13 cellular contexts compared by ENCODE assay signal in genomic region chr7:106770191-106770590, GRCh38.
DNase-seq lines count a peak whose midpoint lies in the region; ATAC-seq and TF ChIP-seq lines count a peak whose summit lies in the region.
"Had no signal": no experiment of that assay in that cellular context is flagged by ENCODE, and none has a peak within 500 bp of the region (broad histone marks: within the 10 kb centered on the region; RNA-seq: fewer than 3 reads in every experiment).

No MANE protein-coding gene starts in this region.

- no peak for TF ChIP-seq CTCF in fibroblast of pulmonary artery (IDR thresholded peaks at IDR 0.05; ENCODE audit: low read length, missing control alignments)

- no peak overlapping the region for H3K4me3 ChIP-seq in fibroblast of pulmonary artery (replicated peaks; ENCODE audit: low read depth, low read length)
- H3K4me3 ChIP-seq: BLaER1 treated with 17β-estradiol and CSF1 and Interleukin-3, amounts not matched to agents 10 nM and 100 nM; gastrocnemius medialis; spleen had no signal

- peaks cover 58% of the 10 kb centered on the region for H3K4me1 Mint-ChIP-seq in activated naive CD4-positive, alpha-beta T cell treated with anti-CD3 and anti-CD28 coated beads, Interleukin-2, amount 50 U/mL, for 24 hours
- peaks cover 26% of the 10 kb centered on the region for H3K4me1 Mint-ChIP-seq in T-helper 17 cell

- ATAC-seq in activated naive CD4-positive, alpha-beta T cell treated with anti-CD3 and anti-CD28 coated beads, Interleukin-2, amount 50 U/mL, for 72 hours = no peak
- ATAC-seq in T-helper 17 cell (no peak), GM21528 (IDR thresholded peaks at IDR 0.05; ENCODE audit: low FRiP score, unreplicated experiment) (no peak)
- ATAC-seq: gastrocnemius medialis had no signal

- H3K9me3 ChIP-seq in T-helper 17 cell (ENCODE audit: control insufficient read depth, low read length, poor library complexity, severe bottlenecking) = no peaks in the 10 kb centered on the region
- H3K9me3 ChIP-seq: gastrocnemius medialis, spleen had no signal

- H3K27me3 Mint-ChIP-seq in activated naive CD4-positive, alpha-beta T cell treated with anti-CD3 and anti-CD28 coated beads, Interleukin-2, amount 50 U/mL, for 24 hours = no peaks in the 10 kb centered on the region
- peaks cover 5% of the 10 kb centered on the region for H3K27me3 Mint-ChIP-seq in T-helper 17 cell

- no peak overlapping the region for H3K4me3 Mint-ChIP-seq in activated naive CD4-positive, alpha-beta T cell treated with anti-CD3 and anti-CD28 coated beads, Interleukin-2, amount 50 U/mL, for 24 hours
- H3K4me3 Mint-ChIP-seq in T-helper 17 cell = no peak overlapping the region
- H3K4me3 Mint-ChIP-seq: IgD-negative memory B cell had no signal

- no peak for DNase-seq in activated naive CD4-positive, alpha-beta T cell treated with anti-CD3 and anti-CD28 coated beads, Interleukin-2, amount 50 U/mL, for 72 hours (ENCODE audit: low spot score in 2 of 2)
- DNase-seq in T-helper 17 cell (no peak), fibroblast of pulmonary artery (ENCODE audit: low read depth) (peak; percentile 79), stromal cell of bone marrow (ENCODE audit: low read depth) (peak; percentile 42), NCI-H2081 treated with DMSO at 0.1 percent for 48 hours (lab: John Stamatoyannopoulos, UW) (no peak), hippocampal formation (lab: John Stamatoyannopoulos, UW) (no peak)
- DNase-seq: amygdala, gastrocnemius medialis, spleen had no signal

- H3K9me3 Mint-ChIP-seq in activated naive CD4-positive, alpha-beta T cell treated with anti-CD3 and anti-CD28 coated beads, Interleukin-2, amount 50 U/mL, for 24 hours = peaks cover 3% of the 10 kb centered on the region
- no peaks in the 10 kb centered on the region for H3K9me3 Mint-ChIP-seq in activated naive CD4-positive, alpha-beta T cell treated with anti-CD3 and anti-CD28 coated beads, Interleukin-2, amount 50 U/mL, for 72 hours
- H3K9me3 Mint-ChIP-seq: IgD-negative memory B cell had no signal

- H3K27ac Mint-ChIP-seq in activated naive CD4-positive, alpha-beta T cell treated with anti-CD3 and anti-CD28 coated beads, Interleukin-2, amount 50 U/mL, for 24 hours = peak overlapping the region; percentile 73
- H3K27ac Mint-ChIP-seq in activated naive CD4-positive, alpha-beta T cell treated with anti-CD3 and anti-CD28 coated beads, Interleukin-2, amount 50 U/mL, for 72 hours = peak overlapping the region in 1 of 2 donors; percentile 37
- H3K27ac Mint-ChIP-seq in T-helper 17 cell = peak overlapping the region; percentile 87

- H3K36me3 Mint-ChIP-seq in activated naive CD4-positive, alpha-beta T cell treated with anti-CD3 and anti-CD28 coated beads, Interleukin-2, amount 50 U/mL, for 24 hours = no peaks in the 10 kb centered on the region
- peaks cover 0 to 5% of the 10 kb centered on the region in 2 donors for H3K36me3 Mint-ChIP-seq in activated naive CD4-positive, alpha-beta T cell treated with anti-CD3 and anti-CD28 coated beads, Interleukin-2, amount 50 U/mL, for 72 hours
- peaks cover 2% of the 10 kb centered on the region for H3K36me3 Mint-ChIP-seq in T-helper 17 cell (ENCODE audit: low read depth)
- H3K36me3 Mint-ChIP-seq: IgD-negative memory B cell had no signal

Comparison
In these comparisons a context has a peak if more than half of its experiments do, and no peak if none do; other contexts are left out.
1. DNase-seq: peak in fibroblast of pulmonary artery (single experiment) and stromal cell of bone marrow (single experiment); none in activated naive CD4-positive, alpha-beta T cell treated with anti-CD3 and anti-CD28 coated beads, Interleukin-2, amount 50 U/mL, for 72 hours (0 of 2), T-helper 17 cell (0 of 3), NCI-H2081 treated with DMSO at 0.1 percent for 48 hours (single experiment) and hippocampal formation (0 of 2).